In the genomic region with DNA sequence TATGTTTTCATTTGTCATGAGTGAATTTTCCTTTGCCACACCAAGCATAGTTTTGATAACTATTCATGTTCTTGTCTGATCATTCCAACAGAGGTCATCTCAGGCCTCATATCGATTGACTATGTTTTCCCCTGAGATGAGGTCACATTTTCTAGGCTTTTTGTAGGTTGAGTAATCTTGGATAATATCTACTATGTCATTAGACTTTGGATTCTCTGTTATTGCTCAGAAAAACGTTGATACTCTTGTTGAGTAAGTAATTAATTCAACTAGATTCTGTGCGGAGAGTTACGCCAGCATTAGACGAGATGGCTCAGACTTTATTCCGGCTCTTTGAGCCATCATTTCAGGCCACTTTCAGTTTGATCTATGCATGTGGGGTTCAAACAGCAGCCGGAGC, we compare ENCODE assay signal across 23 cellular contexts.
"Had no signal": no experiment of that assay in that cellular context is flagged by ENCODE, and none has a peak within 500 bp of the region (broad histone marks: within the 10 kb centered on the region; RNA-seq: fewer than 3 reads in every experiment).

No MANE protein-coding gene starts in this region.

- H3K4me3 ChIP-seq: MG63, SJSA1, SK-N-MC had no signal

- H3K9me3 ChIP-seq: MG63, SJSA1 had no signal

- H3K27ac ChIP-seq: SJSA1, SK-N-MC had no signal

- FAIRE-seq: RCC 7860 had no signal

- H3K36me3 ChIP-seq: MG63, SJSA1 had no signal

- H3K27me3 ChIP-seq: MG63 had no signal

- H3K4me1 ChIP-seq: SJSA1 had no signal

- DNase-seq: IMR-90, Karpas-422, KG1, MG63, NCI-H1092, NCI-H1105 treated with DMSO at 0.1 percent for 48 hours, NCI-H1436, NCI-H187, NCI-H2029, NCI-H2081 treated with DMSO at 0.1 percent for 48 hours, NCI-H2171, NCI-H226, NCI-H446, NCI-H510A, NCI-H524 treated with DMSO at 0.1 percent for 48 hours, NCI-H69, NCI-H774, Right ventricle myocardium superior, RPMI8226, SIG-M5 had no signal
